Comparison of ENCODE assay signal across 9 cellular contexts in the genomic region with DNA sequence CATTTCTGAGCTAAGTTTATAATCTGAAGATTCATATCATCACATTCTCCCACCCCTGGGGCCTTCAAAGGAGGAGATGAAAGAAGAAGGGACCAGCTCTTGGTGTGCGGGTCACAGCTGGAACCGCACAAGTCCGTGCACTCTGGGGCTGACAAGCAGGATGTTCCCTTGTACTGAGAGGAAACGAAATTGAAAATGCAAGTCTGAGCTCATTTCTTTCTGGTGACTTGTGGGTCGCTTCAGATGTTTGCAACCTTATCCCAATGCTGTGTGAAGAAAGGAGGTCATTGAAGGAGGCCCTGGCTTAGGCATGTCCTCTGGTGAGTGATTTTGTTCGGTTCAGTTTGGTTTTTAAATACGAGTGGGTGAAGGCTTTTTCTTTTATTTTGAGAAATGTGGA. TPM values are rescaled to one million over a fixed set of nuclear protein-coding genes. Genes with fewer than 3 reads are reported as not detected.
DNase-seq lines count a peak whose midpoint lies in the region; ATAC-seq and TF ChIP-seq lines count a peak whose summit lies in the region.
"Had no signal": no experiment of that assay in that cellular context is flagged by ENCODE, and none has a peak within 500 bp of the region (broad histone marks: within the 10 kb centered on the region; RNA-seq: fewer than 3 reads in every experiment).

No MANE protein-coding gene starts in this region.

- no peaks in the 10 kb centered on the region for H3K27me3 ChIP-seq in adrenal gland

- ATAC-seq in GM21717 (IDR thresholded peaks at IDR 0.05; ENCODE audit: unreplicated experiment): peak; percentile 82
- ATAC-seq in central memory CD8-positive, alpha-beta T cell (replicated peaks; ENCODE audit: extremely low read depth, poor library complexity, severe bottlenecking): peak; percentile 77

- TF ChIP-seq POLR2A in adrenal gland (IDR thresholded peaks at IDR 0.05): no peak

- H3K36me3 Mint-ChIP-seq in central memory CD8-positive, alpha-beta T cell (ENCODE audit: insufficient read depth): no peaks in the 10 kb centered on the region

- H3K4me3 Mint-ChIP-seq in central memory CD8-positive, alpha-beta T cell: peak overlapping the region; percentile 82

- 49 to 67% (median 56%) methylated on average over 7 of the region's 7 CpGs for WGBS in adrenal gland, 4 donors

- H3K4me3 ChIP-seq in adrenal gland: no peak overlapping the region

- peaks cover 58% of the 10 kb centered on the region for H3K4me1 Mint-ChIP-seq in central memory CD8-positive, alpha-beta T cell

- no peaks in the 10 kb centered on the region for H3K36me3 ChIP-seq in adrenal gland (replicated peaks in 1 of 2)

- intact Hi-C loops in adrenal gland (cut with DNase I): no loop called here

- H3K9me3 Mint-ChIP-seq in central memory CD8-positive, alpha-beta T cell: no peaks in the 10 kb centered on the region

- peak; percentile 52 for DNase-seq in GM13976 (ENCODE audit: low spot score)
- DNase-seq in NAMALWA (ENCODE audit: low spot score): peak; percentile 85
- DNase-seq in central memory CD8-positive, alpha-beta T cell (ENCODE audit: low spot score in 2 of 2): no peak
- peak; percentile 75 for DNase-seq in stimulated activated CD4-positive, alpha-beta T cell treated with anti-CD3 and anti-CD28 coated beads, Interleukin-15, amount 100 ng/mL, for 24 hours
- DNase-seq in NCI-H82 (lab: John Stamatoyannopoulos, UW): no peak
- DNase-seq in hippocampal formation (lab: John Stamatoyannopoulos, UW): no peak
- no peak for DNase-seq in adrenal gland

- H3K9me3 ChIP-seq in adrenal gland (replicated peaks in 1 of 3): no peaks in the 10 kb centered on the region

- peak overlapping the region; percentile 87 for H3K27ac Mint-ChIP-seq in central memory CD8-positive, alpha-beta T cell (ENCODE audit: low read depth)

- peaks cover 0 to 16% of the 10 kb centered on the region in 2 donors for H3K4me1 ChIP-seq in adrenal gland (replicated peaks in 1 of 2)

- in situ Hi-C loops in GM13976 (cut with MboI; ENCODE audit: low sequenced_read_pairs, unreplicated experiment): loop anchor here (10.0 kb wide), 1 partner anchor 94 kb away; no protein-coding TSS in a partner anchor

- peak overlapping the region in 2 of 5 donors; percentile 8 to 57 for H3K27ac ChIP-seq in adrenal gland

- no peak for TF ChIP-seq CTCF in GM13976 (IDR thresholded peaks at IDR 0.05; ENCODE audit: borderline replicate concordance, control extremely low read depth, extremely low read depth, insufficient read depth, missing control alignments)
- TF ChIP-seq CTCF in adrenal gland (IDR thresholded peaks at IDR 0.05): no peak

- H3K27me3 Mint-ChIP-seq in central memory CD8-positive, alpha-beta T cell: no peaks in the 10 kb centered on the region

RNA-seq across cellular contexts. Expression of a gene that starts 59.6 kb away (rescaled TPM):
- not detected for total RNA-seq in adrenal gland
- under 1 TPM in 1 of 3 donors, not detected in 2; 0.13 TPM for polyA plus RNA-seq in adrenal gland
- total RNA-seq: HT1080 had no signal

Comparison
In these comparisons a context has a peak if more than half of its experiments do, and no peak if none do; other contexts are left out.
1. DNase-seq: peak in GM13976 (single experiment), NAMALWA (single experiment) and stimulated activated CD4-positive, alpha-beta T cell treated with anti-CD3 and anti-CD28 coated beads, Interleukin-15, amount 100 ng/mL, for 24 hours (single experiment); none in central memory CD8-positive, alpha-beta T cell (0 of 2), NCI-H82 (single experiment), hippocampal formation (0 of 2) and adrenal gland (0 of 7).